In the genomic region with DNA sequence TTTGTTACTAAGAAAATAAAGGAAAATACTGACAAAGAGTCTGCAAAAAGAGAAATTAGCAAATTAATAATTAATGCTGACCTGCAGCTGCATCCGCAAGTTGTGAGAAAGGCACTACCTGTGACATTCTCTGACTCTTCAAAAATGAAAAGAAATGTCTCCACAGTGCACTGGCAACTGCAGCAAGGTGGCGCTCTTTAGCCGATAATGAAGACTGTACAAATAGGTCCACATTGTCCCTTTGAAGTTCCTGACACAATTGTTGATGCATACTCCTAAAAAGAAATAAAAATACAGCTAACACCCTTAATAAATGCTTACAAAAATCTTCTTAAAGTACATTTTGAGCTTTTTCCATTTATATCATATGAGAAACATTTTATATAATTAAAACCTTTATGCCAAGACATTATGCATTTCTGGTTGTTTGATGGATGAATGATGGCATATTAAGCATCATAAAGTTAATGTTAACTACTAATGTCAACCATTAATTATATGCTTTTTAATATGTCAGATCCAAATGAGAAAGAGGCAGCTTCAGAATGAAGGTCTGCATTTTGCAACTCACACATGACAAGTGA, we compare ENCODE assay signal across 8 cellular contexts.
DNase-seq lines count a peak whose midpoint lies in the region; ATAC-seq and TF ChIP-seq lines count a peak whose summit lies in the region.

No MANE protein-coding gene starts in this region.

- no peak overlapping the region for H3K4me2 ChIP-seq in OCI-LY1 (ENCODE audit: low read length)
- H3K4me2 ChIP-seq in neuronal stem cell (ENCODE audit: insufficient read depth, low read length, poor library complexity, severe bottlenecking) = no peak overlapping the region

- peak; percentile 95 for TF ChIP-seq CTCF in OCI-LY1 (IDR thresholded peaks at IDR 0.05; ENCODE audit: low read length)
- TF ChIP-seq CTCF in esophagus squamous epithelium (IDR thresholded peaks at IDR 0.05) = peak; percentile 72 to 81 (median 76)
- TF ChIP-seq CTCF in thoracic aorta (IDR thresholded peaks at IDR 0.05) = peak; percentile 63

- H3K4me3 ChIP-seq in OCI-LY1 (ENCODE audit: low read depth, low read length, poor library complexity, severe bottlenecking) (no peak overlapping the region), esophagus squamous epithelium (no peak overlapping the region), neuronal stem cell (ENCODE audit: low read length in 2 of 2) (no peak overlapping the region), thoracic aorta (no peak overlapping the region)

- H4K91ac ChIP-seq in neuronal stem cell (ENCODE audit: low read depth, low read length, poor library complexity) = no peak overlapping the region

- no peak overlapping the region for H3K27ac ChIP-seq in OCI-LY1 (ENCODE audit: low read depth, low read length, poor library complexity, severe bottlenecking)
- H3K27ac ChIP-seq in esophagus squamous epithelium = no peak overlapping the region
- H3K27ac ChIP-seq in neuronal stem cell (replicated peaks; ENCODE audit: low read length) = no peak overlapping the region
- H3K27ac ChIP-seq in thoracic aorta = no peak overlapping the region

- H3K79me2 ChIP-seq in OCI-LY1 (ENCODE audit: insufficient read depth, low read length) = no peaks in the 10 kb centered on the region

- H4K20me1 ChIP-seq in OCI-LY1 (ENCODE audit: insufficient read depth, low read length) = no peaks in the 10 kb centered on the region

- DNase-seq in DMS53 (lab: John Stamatoyannopoulos, UW) (peak; percentile 77), activated T-cell treated with anti-CD3 and anti-CD28 coated beads for 1 hour (ENCODE audit: low read depth) (peak; percentile 54), esophagus squamous epithelium (lab: John Stamatoyannopoulos, UW) (no peak), neuronal stem cell (ENCODE audit: low spot score) (peak; percentile 53), thoracic aorta (ENCODE audit: low spot score) (no peak)

- no peak overlapping the region for H4K8ac ChIP-seq in neuronal stem cell (ENCODE audit: low read depth, low read length)

- H3K14ac ChIP-seq in neuronal stem cell (ENCODE audit: low read length) = no peak overlapping the region

- TF ChIP-seq POLR2A in esophagus squamous epithelium (IDR thresholded peaks at IDR 0.05) = no peak

- no peak overlapping the region for H2BK12ac ChIP-seq in neuronal stem cell (ENCODE audit: low read length)

- H3K9ac ChIP-seq in OCI-LY1 (ENCODE audit: low read length) = no peak overlapping the region
- no peak overlapping the region for H3K9ac ChIP-seq in neuronal stem cell (ENCODE audit: low read depth, low read length, poor library complexity)

- H2AK5ac ChIP-seq in neuronal stem cell (ENCODE audit: low read depth, low read length) = no peak overlapping the region

- 20 to 24% methylated on average over 3 of the region's 3 CpGs for WGBS in esophagus squamous epithelium, 2 donors
- WGBS in neuronal stem cell (ENCODE audit: extremely low coverage in 2 of 2, insufficient read length in 2 of 2, insufficient replicate concordance in 1 of 2), 2 donors = no CpG with 5 or more reads among the region's 3 CpGs

- ATAC-seq in GM19468 (IDR thresholded peaks at IDR 0.05; ENCODE audit: extremely low read depth, unreplicated experiment) (peak; percentile 93), HG03565 (IDR thresholded peaks at IDR 0.05; ENCODE audit: unreplicated experiment) (peak; percentile 92), thoracic aorta (ENCODE audit: insufficient number of reproducible peaks, low FRiP score, low read depth) (no peak)

- H3K36me3 ChIP-seq in OCI-LY1 (ENCODE audit: insufficient read depth, low read length) = peaks cover 9% of the 10 kb centered on the region; the same call in 1 of the 2 replicates
- H3K36me3 ChIP-seq in esophagus squamous epithelium = no peaks in the 10 kb centered on the region
- H3K36me3 ChIP-seq in neuronal stem cell (replicated peaks in 1 of 2; ENCODE audit: control insufficient read depth in 2 of 2, insufficient read depth in 2 of 2, low read length in 2 of 2) = peaks cover 0 to 35% of the 10 kb centered on the region in 2 donors
- H3K36me3 ChIP-seq in thoracic aorta = no peaks in the 10 kb centered on the region

- H3F3A ChIP-seq in OCI-LY1 (ENCODE audit: insufficient read depth, low read length) = 0 out of 2 replicates have a peak, but pooled peaks cover 3% of the 10 kb centered on the region

- no peak overlapping the region for H3K23ac ChIP-seq in neuronal stem cell (ENCODE audit: low read depth, low read length, poor library complexity)

- no peak overlapping the region for H2BK5ac ChIP-seq in neuronal stem cell (ENCODE audit: low read length)

- H3K27me3 ChIP-seq in OCI-LY1 (ENCODE audit: insufficient read depth, low read length) (no peaks in the 10 kb centered on the region), esophagus squamous epithelium (no peaks in the 10 kb centered on the region), neuronal stem cell (ENCODE audit: control insufficient read depth in 3 of 3, insufficient read depth in 3 of 3, low read depth in 1 of 3, low read length in 3 of 3) (no peaks in the 10 kb centered on the region), thoracic aorta (replicated peaks; ENCODE audit: insufficient read depth) (no peaks in the 10 kb centered on the region)

- H3K9me3 ChIP-seq in OCI-LY1 (ENCODE audit: low read length) = no peaks in the 10 kb centered on the region
- no peaks in the 10 kb centered on the region for H3K9me3 ChIP-seq in esophagus squamous epithelium
- no peaks in the 10 kb centered on the region for H3K9me3 ChIP-seq in neuronal stem cell (replicated peaks in 1 of 2; ENCODE audit: control insufficient read depth in 2 of 2, insufficient read depth in 1 of 2, low read depth in 1 of 2, low read length in 2 of 2)
- no peaks in the 10 kb centered on the region for H3K9me3 ChIP-seq in thoracic aorta

- no peak overlapping the region for H2BK120ac ChIP-seq in neuronal stem cell (ENCODE audit: low read depth, low read length)

- no peaks in the 10 kb centered on the region for H3K9me2 ChIP-seq in OCI-LY1 (ENCODE audit: low read depth, low read length)

- H3K18ac ChIP-seq in neuronal stem cell (ENCODE audit: low read length) = no peak overlapping the region

- no peak overlapping the region for H2BK15ac ChIP-seq in neuronal stem cell (ENCODE audit: low read length)

- H3K79me1 ChIP-seq in neuronal stem cell (ENCODE audit: low read depth, low read length) = no peaks in the 10 kb centered on the region

- intact Hi-C loops in esophagus squamous epithelium (cut with DNase I) = loop anchor here (5.0 kb wide), 1 partner anchor 211 kb away; no protein-coding TSS in a partner anchor

- no peak overlapping the region for H2AFZ ChIP-seq in OCI-LY1 (ENCODE audit: low read length)
- H2AFZ ChIP-seq in neuronal stem cell (ENCODE audit: low read length) = no peak overlapping the region

- H3K4ac ChIP-seq in neuronal stem cell (ENCODE audit: low read length) = no peak overlapping the region

- H3K4me1 ChIP-seq in OCI-LY1 (ENCODE audit: insufficient read depth, low read length, severe bottlenecking) (no peaks in the 10 kb centered on the region), esophagus squamous epithelium (no peaks in the 10 kb centered on the region), neuronal stem cell (ENCODE audit: control insufficient read depth in 2 of 2, insufficient read depth in 1 of 2, low read depth in 1 of 2, low read length in 2 of 2) (no peaks in the 10 kb centered on the region), thoracic aorta (ENCODE audit: control insufficient read depth in 1 of 2, low read depth in 2 of 2) (peaks cover 5 to 8% of the 10 kb centered on the region in 2 donors)

Comparison
In these comparisons a context has a peak if more than half of its experiments do, and no peak if none do; other contexts are left out.
1. DNase-seq: peak in DMS53 (single experiment), activated T-cell treated with anti-CD3 and anti-CD28 coated beads for 1 hour (single experiment) and neuronal stem cell (single experiment); none in esophagus squamous epithelium (single experiment) and thoracic aorta (single experiment).
2. Peak in every context shown above with its lines, with median percentiles within 50 percentile points of each other: CTCF ChIP-seq.